ENCODE assay signal across 16 cellular contexts in genomic region chr1:37303884-37304574, GRCh38.
DNase-seq lines count a peak whose midpoint lies in the region; ATAC-seq and TF ChIP-seq lines count a peak whose summit lies in the region.
"Had no signal": no experiment of that assay in that cellular context is flagged by ENCODE, and none has a peak within 500 bp of the region (broad histone marks: within the 10 kb centered on the region; RNA-seq: fewer than 3 reads in every experiment).

No MANE protein-coding gene starts in this region.

- H4K20me1 ChIP-seq in neural progenitor cell (ENCODE audit: low read depth) (no peaks in the 10 kb centered on the region), hepatocyte (ENCODE audit: insufficient read depth, poor library complexity, severe bottlenecking) (no peaks in the 10 kb centered on the region)

- peak overlapping the region; percentile 4 for H3K27ac Mint-ChIP-seq in neural progenitor cell
- H3K27ac Mint-ChIP-seq: B cell; CD4-positive, alpha-beta T cell; GM23338 had no signal

- DNase-seq in NCI-H2107 treated with DMSO at 0.1 percent for 48 hours (lab: John Stamatoyannopoulos, UW; ENCODE audit: unreplicated experiment): peak; percentile 68
- no peak for DNase-seq in NCI-H2107 (lab: John Stamatoyannopoulos, UW)
- DNase-seq in NCI-H2029 (lab: John Stamatoyannopoulos, UW): peak; percentile 79
- DNase-seq in NCI-H69 (lab: John Stamatoyannopoulos, UW): peak; percentile 33
- DNase-seq in neural progenitor cell (ENCODE audit: low spot score): no peak
- no peak for DNase-seq in GM19238 (ENCODE audit: insufficient read length, low spot score)
- DNase-seq in hepatocyte (ENCODE audit: low spot score): no peak
- DNase-seq: C1 segment of cervical spinal cord; CD4-positive, alpha-beta T cell; DND-41; GDM1; H7 had no signal

- H3K9me2 ChIP-seq in hepatocyte (replicated peaks; ENCODE audit: insufficient read depth): no peaks in the 10 kb centered on the region

- H3K79me2 ChIP-seq in neural progenitor cell (ENCODE audit: low read depth): no peaks in the 10 kb centered on the region
- no peaks in the 10 kb centered on the region for H3K79me2 ChIP-seq in hepatocyte

- ATAC-seq in GM18511 (IDR thresholded peaks at IDR 0.05; ENCODE audit: unreplicated experiment): no peak
- ATAC-seq: GM23338 had no signal

- H3K9me3 ChIP-seq in neural progenitor cell (ENCODE audit: low read depth): no peaks in the 10 kb centered on the region
- H3K9me3 ChIP-seq in hepatocyte (ENCODE audit: low read depth): no peaks in the 10 kb centered on the region

- H3K36me3 ChIP-seq in neural progenitor cell: no peaks in the 10 kb centered on the region
- H3K36me3 ChIP-seq in hepatocyte (replicated peaks; ENCODE audit: insufficient read depth, low read depth): no peaks in the 10 kb centered on the region

- H3K27ac ChIP-seq in neural progenitor cell (no peak overlapping the region), hepatocyte (no peak overlapping the region)
- H3K27ac ChIP-seq: HL-60 had no signal

- no peaks in the 10 kb centered on the region for H3K9me3 Mint-ChIP-seq in neural progenitor cell
- H3K9me3 Mint-ChIP-seq: CD4-positive, alpha-beta T cell; GM23338 had no signal

- H3K36me3 Mint-ChIP-seq in neural progenitor cell: no peaks in the 10 kb centered on the region

- peaks cover 10% of the 10 kb centered on the region for H3K27me3 Mint-ChIP-seq in neural progenitor cell (ENCODE audit: insufficient read depth, low read depth)

- 60% methylated on average over 3 of the region's 3 CpGs for WGBS in hepatocyte (ENCODE audit: low lambda C conversion rate, missing lambda C conversion rate)

- no peaks in the 10 kb centered on the region for H3K27me3 ChIP-seq in neural progenitor cell
- H3K27me3 ChIP-seq in hepatocyte: peaks cover 16% of the 10 kb centered on the region

- H3K4me1 ChIP-seq in neural progenitor cell (peaks cover 14% of the 10 kb centered on the region), hepatocyte (ENCODE audit: insufficient read depth) (no peaks in the 10 kb centered on the region)

- no peak overlapping the region for H3K4me3 ChIP-seq in neural progenitor cell
- H3K4me3 ChIP-seq in hepatocyte: no peak overlapping the region
- H3K4me3 ChIP-seq: GM23338 had no signal

- no peaks in the 10 kb centered on the region for H3F3A ChIP-seq in neural progenitor cell (ENCODE audit: low read depth)

- H3K4me2 ChIP-seq in neural progenitor cell (no peak overlapping the region), hepatocyte (no peak overlapping the region)
- H3K4me2 ChIP-seq: GM23338 had no signal

- H3K4me3 Mint-ChIP-seq in neural progenitor cell: no peak overlapping the region
- H3K4me3 Mint-ChIP-seq: B cell; CD4-positive, alpha-beta T cell; GM23338 had no signal

- H2AFZ ChIP-seq in neural progenitor cell (replicated peaks) (no peak overlapping the region), hepatocyte (no peak overlapping the region)
- H2AFZ ChIP-seq: GM23338 had no signal

- peaks cover 24% of the 10 kb centered on the region for H3K4me1 Mint-ChIP-seq in neural progenitor cell
- H3K4me1 Mint-ChIP-seq: B cell had no signal

- TF ChIP-seq CTCF in neural progenitor cell (IDR thresholded peaks at IDR 0.05): no peak
- no peak for TF ChIP-seq CTCF in hepatocyte (IDR thresholded peaks at IDR 0.05; ENCODE audit: poor library complexity)

- no peak overlapping the region for H3K9ac ChIP-seq in neural progenitor cell

Comparison
In these comparisons a context has a peak if more than half of its experiments do, and no peak if none do; other contexts are left out.
1. DNase-seq: peak in NCI-H2107 treated with DMSO at 0.1 percent for 48 hours (single experiment), NCI-H2029 (single experiment) and NCI-H69 (single experiment); none in NCI-H2107 (single experiment), neural progenitor cell (single experiment), GM19238 (single experiment) and hepatocyte (single experiment).